ENCODE assay signal across 17 cellular contexts in genomic region chr4:124277691-124278090, GRCh38.
"Had no signal": no experiment of that assay in that cellular context is flagged by ENCODE, and none has a peak within 500 bp of the region (broad histone marks: within the 10 kb centered on the region; RNA-seq: fewer than 3 reads in every experiment).

No MANE protein-coding gene starts in this region.

- ATAC-seq: heart left ventricle; left ventricle myocardium superior; natural killer cell; sciatic nerve; stimulated activated naive B cell treated with anti-CD40 and anti-IgM and Interleukin-4, amounts not matched to agents 10 μg/mL and 1 μg/mL and 100 μg/mL, for 72 hours; stimulated activated naive CD8-positive, alpha-beta T cell treated with anti-CD3 and anti-CD28 coated beads, Interleukin-15, amount 100 ng/mL, for 72 hours had no signal

- FAIRE-seq: endothelial cell of umbilical vein, islet of Langerhans had no signal

- H3K9me3 ChIP-seq: testis had no signal

- DNase-seq: effector CD4-positive, alpha-beta T cell; endodermal cell; heart left ventricle; hypothalamus; left ventricle myocardium superior; natural killer cell; stimulated activated CD4-positive, alpha-beta T cell treated with anti-CD3 and anti-CD28 coated beads, Interleukin-2, amount 100 ng/mL, for 24 hours; stimulated activated CD4-positive, alpha-beta T cell treated with anti-CD3 and anti-CD28 coated beads, Interleukin-4, amount 100 ng/mL, for 4 hours; stimulated activated naive B cell treated with anti-CD40 and anti-IgM and Interleukin-4, amounts not matched to agents 10 μg/mL and 1 μg/mL and 100 μg/mL, for 72 hours; stimulated activated naive CD8-positive, alpha-beta T cell treated with anti-CD3 and anti-CD28 coated beads, Interleukin-15, amount 100 ng/mL, for 72 hours; testis had no signal

- H3K4me1 ChIP-seq: heart left ventricle, testis, tibial nerve had no signal

- H3K4me3 ChIP-seq: coronary artery, heart left ventricle, lung, testis, tibial nerve had no signal

- H3K27me3 ChIP-seq: heart left ventricle, testis, tibial nerve had no signal

- H3K36me3 ChIP-seq: heart left ventricle, tibial nerve had no signal

- H3K27ac ChIP-seq: coronary artery, testis, tibial nerve had no signal
